ENCODE assay signal across 25 cellular contexts in genomic region chr11:110023711-110024110, GRCh38.
DNase-seq lines count a peak whose midpoint lies in the region; ATAC-seq and TF ChIP-seq lines count a peak whose summit lies in the region.
"Had no signal": no experiment of that assay in that cellular context is flagged by ENCODE, and none has a peak within 500 bp of the region (broad histone marks: within the 10 kb centered on the region; RNA-seq: fewer than 3 reads in every experiment).

No MANE protein-coding gene starts in this region.

- DNase-seq in MCF 10A (ENCODE audit: unreplicated experiment): no peak
- DNase-seq in breast epithelium (ENCODE audit: low spot score in 2 of 2): no peak
- DNase-seq in IMR-90: no peak
- no peak for DNase-seq in memory B cell (ENCODE audit: low spot score in 2 of 2)
- DNase-seq in activated CD4-positive, alpha-beta T cell treated with anti-CD3 and anti-CD28 coated beads for 4 hours: no peak
- DNase-seq in HFFc6: no peak
- DNase-seq: ACHN; BE2C; C1 segment of cervical spinal cord; CD4-positive, alpha-beta memory T cell; CD4-positive, CD25-positive, alpha-beta regulatory T cell; CD8-positive, alpha-beta memory T cell; COR-L47; DMS 273 treated with DMSO at 0.1 percent for 48 hours; DMS153; DMS53; DMS79; DND-41; EL; GDM1 had no signal

- peak overlapping the region; percentile 82 for H3K27ac Mint-ChIP-seq in MCF 10A (ENCODE audit: low read depth, unreplicated experiment)
- peak overlapping the region; percentile 36 for H3K27ac Mint-ChIP-seq in memory B cell
- H3K27ac Mint-ChIP-seq in HFFc6: no peak overlapping the region
- H3K27ac Mint-ChIP-seq: CD14-positive monocyte; CD4-positive, alpha-beta memory T cell; CD4-positive, CD25-positive, alpha-beta regulatory T cell; CD8-positive, alpha-beta memory T cell had no signal

- BruUV-seq in MCF 10A (replicated peaks; lab: Mats Ljungman, UMichigan) (no TSS peak), IMR-90 (replicated peaks; lab: Mats Ljungman, UMichigan) (no TSS peak)

- no peak overlapping the region for H3K56ac ChIP-seq in IMR-90 (ENCODE audit: extremely low read depth, insufficient read depth, low read length)

- in situ Hi-C loops in IMR-90 (cut with MboI; ENCODE audit: low sequenced_read_pairs): no loop called here

- H2BK5ac ChIP-seq in IMR-90 (ENCODE audit: low read depth, low read length, poor library complexity, severe bottlenecking): no peak overlapping the region

- no peak overlapping the region for H4K8ac ChIP-seq in IMR-90 (ENCODE audit: low read depth in 2 of 2, low read length in 2 of 2)

- no peak for TF ChIP-seq RAD21 in IMR-90 (IDR thresholded peaks at IDR 0.05; ENCODE audit: low read length)

- no peak overlapping the region for H2BK120ac ChIP-seq in IMR-90 (ENCODE audit: low read depth, low read length)

- H3K36me3 Mint-ChIP-seq in MCF 10A (ENCODE audit: insufficient read depth, unreplicated experiment) (no peaks in the 10 kb centered on the region), memory B cell (no peaks in the 10 kb centered on the region), HFFc6 (ENCODE audit: low read depth) (no peaks in the 10 kb centered on the region)
- H3K36me3 Mint-ChIP-seq: CD14-positive monocyte; CD4-positive, alpha-beta memory T cell; CD4-positive, CD25-positive, alpha-beta regulatory T cell; CD8-positive, alpha-beta memory T cell had no signal

- H2AFZ ChIP-seq in IMR-90 (replicated peaks; ENCODE audit: low read length, poor library complexity): no peak overlapping the region

- no peak for TF ChIP-seq POLR2A in breast epithelium (IDR thresholded peaks at IDR 0.05)
- no peak for TF ChIP-seq POLR2A in IMR-90 (IDR thresholded peaks at IDR 0.05; ENCODE audit: low read depth, low read length)

- no peak overlapping the region for H3K14ac ChIP-seq in IMR-90 (replicated peaks; ENCODE audit: low read depth, low read length)

- no peak overlapping the region for H2AK9ac ChIP-seq in IMR-90 (replicated peaks; ENCODE audit: low read depth, low read length, poor library complexity)

- H3K4me3 ChIP-seq in breast epithelium (no peak overlapping the region), IMR-90 (ENCODE audit: insufficient read depth, low read depth, low read length) (no peak overlapping the region)
- H3K4me3 ChIP-seq: A549, BLaER1, GM12878 had no signal

- peaks cover 10% of the 10 kb centered on the region for H3K4me1 Mint-ChIP-seq in MCF 10A (ENCODE audit: insufficient read depth, unreplicated experiment)
- H3K4me1 Mint-ChIP-seq in memory B cell: peaks cover 10% of the 10 kb centered on the region
- peaks cover 8% of the 10 kb centered on the region for H3K4me1 Mint-ChIP-seq in HFFc6 (ENCODE audit: low read depth)
- H3K4me1 Mint-ChIP-seq: CD4-positive, alpha-beta memory T cell; CD8-positive, alpha-beta memory T cell had no signal

- no peak overlapping the region for H4K5ac ChIP-seq in IMR-90 (ENCODE audit: low read depth, low read length)

- no peak overlapping the region for H4K91ac ChIP-seq in IMR-90 (ENCODE audit: insufficient read depth, low read depth, low read length)

- CTCF ChIA-PET in MCF 10A (lab: Yijun Ruan, JAX) (no interaction called here), IMR-90 (lab: Yijun Ruan, JAX) (interaction anchor here (0.6 kb wide), 1 partner anchor 12 kb away, joined by 4 read pairs; no protein-coding TSS in a partner anchor)

- H3K23ac ChIP-seq in IMR-90 (ENCODE audit: low read depth, low read length): no peak overlapping the region

- H3K9ac ChIP-seq in IMR-90 (ENCODE audit: low read depth, low read length): no peak overlapping the region
- H3K9ac ChIP-seq: BLaER1 had no signal

- H3K4me1 ChIP-seq in breast epithelium (no peaks in the 10 kb centered on the region), IMR-90 (ENCODE audit: control insufficient read depth, insufficient read depth, low read length) (peaks cover 5% of the 10 kb centered on the region)
- H3K4me1 ChIP-seq: A549, BE2C had no signal

- peak overlapping the region; percentile 20; the same call in 1 of the 2 replicates for H3K18ac ChIP-seq in IMR-90 (ENCODE audit: low read depth, low read length)

- H3K4ac ChIP-seq in IMR-90 (ENCODE audit: low read depth, low read length): no peak overlapping the region

- H3K9me1 ChIP-seq in IMR-90 (ENCODE audit: insufficient read depth, low read length): no peaks in the 10 kb centered on the region

- no peak overlapping the region for H2AK5ac ChIP-seq in IMR-90 (ENCODE audit: low read depth, low read length)

- peaks cover 0 to 3% of the 10 kb centered on the region in 2 donors for H3K27me3 ChIP-seq in breast epithelium
- H3K27me3 ChIP-seq in IMR-90 (ENCODE audit: control insufficient read depth, insufficient read depth, low read length): no peaks in the 10 kb centered on the region
- H3K27me3 ChIP-seq: BE2C, BLaER1 had no signal

- H3K4me2 ChIP-seq in IMR-90 (ENCODE audit: low read depth, low read length): no peak overlapping the region
- H3K4me2 ChIP-seq: A549, BLaER1 had no signal

- intact Hi-C loops in MCF 10A (cut with micrococcal nuclease): no loop called here
- intact Hi-C loops in breast epithelium (cut with DNase I; ENCODE audit: low total_unique reads): no loop called here
- intact Hi-C loops in IMR-90 (cut with micrococcal nuclease): no loop called here

- H2BK20ac ChIP-seq in IMR-90 (ENCODE audit: low read depth, low read length): no peak overlapping the region

- no peaks in the 10 kb centered on the region for H3K36me3 ChIP-seq in breast epithelium
- H3K36me3 ChIP-seq in IMR-90 (ENCODE audit: control insufficient read depth, insufficient read depth, low read length): no peaks in the 10 kb centered on the region
- H3K36me3 ChIP-seq: BE2C, BLaER1 had no signal

- no peak for ATAC-seq in IMR-90 (ENCODE audit: low read depth)
- no peak for ATAC-seq in memory B cell (ENCODE audit: low read depth)
- ATAC-seq: A549, GM12878 had no signal

- H3K4me3 Mint-ChIP-seq in MCF 10A (ENCODE audit: unreplicated experiment): no peak overlapping the region
- no peak overlapping the region for H3K4me3 Mint-ChIP-seq in memory B cell
- H3K4me3 Mint-ChIP-seq in HFFc6: no peak overlapping the region
- H3K4me3 Mint-ChIP-seq: CD14-positive monocyte; CD4-positive, alpha-beta memory T cell; CD4-positive, CD25-positive, alpha-beta regulatory T cell; CD8-positive, alpha-beta memory T cell had no signal

- no peak overlapping the region; the same call in 2 of the 3 replicates for H2BK15ac ChIP-seq in IMR-90 (ENCODE audit: low read depth, low read length)

- H3K9me3 ChIP-seq in breast epithelium (no peaks in the 10 kb centered on the region), IMR-90 (ENCODE audit: control insufficient read depth, insufficient read depth, low read length) (no peaks in the 10 kb centered on the region)
- H3K9me3 ChIP-seq: A549, BE2C had no signal

- no peak overlapping the region for H3K27ac ChIP-seq in breast epithelium
- no peak overlapping the region for H3K27ac ChIP-seq in IMR-90 (ENCODE audit: insufficient read depth, low read length)
- H3K27ac ChIP-seq: 22Rv1, A549, BLaER1 had no signal

- POLR2A ChIA-PET in MCF 10A (lab: Yijun Ruan, JAX) (interaction anchor here (1.5 to 6.8 kb wide), 3 partner anchors 53 to 70 kb away, joined by 5 to 67 read pairs (median 19); partner anchors contain the start of gene ZC3H12C), IMR-90 (lab: Charles Lee; ENCODE audit: unreplicated experiment) (no interaction called here)

- no peaks in the 10 kb centered on the region for H3K79me1 ChIP-seq in IMR-90 (ENCODE audit: low read depth in 1 of 2, low read length in 2 of 2)

- H4K20me1 ChIP-seq in IMR-90 (ENCODE audit: insufficient read depth, low read length): no peaks in the 10 kb centered on the region
- H4K20me1 ChIP-seq: BLaER1 had no signal

- no peaks in the 10 kb centered on the region for H3K27me3 Mint-ChIP-seq in MCF 10A (ENCODE audit: insufficient read depth, unreplicated experiment)
- peaks cover 7% of the 10 kb centered on the region for H3K27me3 Mint-ChIP-seq in memory B cell
- peaks cover 4% of the 10 kb centered on the region; the same call in 1 of the 2 replicates for H3K27me3 Mint-ChIP-seq in HFFc6 (ENCODE audit: insufficient read depth)

- no peak for TF ChIP-seq CTCF in MCF 10A (IDR thresholded peaks at IDR 0.05; ENCODE audit: unreplicated experiment)
- no peak for TF ChIP-seq CTCF in breast epithelium (IDR thresholded peaks at IDR 0.05)
- no peak for TF ChIP-seq CTCF in IMR-90 (conservative IDR thresholded peaks at IDR 0.05; ENCODE audit: low read depth, low read length)
- TF ChIP-seq CTCF in HFFc6 (IDR thresholded peaks at IDR 0.05): no peak

- dilution Hi-C loops in IMR-90 (cut with HindIII; ENCODE audit: low sequenced_read_pairs, unreplicated experiment): no loop called here

- peaks cover 8% of the 10 kb centered on the region for H3K9me3 Mint-ChIP-seq in MCF 10A (ENCODE audit: unreplicated experiment)
- peaks cover 9% of the 10 kb centered on the region for H3K9me3 Mint-ChIP-seq in memory B cell
- no peaks in the 10 kb centered on the region for H3K9me3 Mint-ChIP-seq in HFFc6

TF ChIP-seq in IMR-90, 13 proteins besides CTCF, POLR2A, EP300 and RAD21:
- TF ChIP-seq RCOR1 (IDR thresholded peaks at IDR 0.05; ENCODE audit: insufficient replicate concordance, low read length): no peak
- TF ChIP-seq RFX5 (IDR thresholded peaks at IDR 0.05; ENCODE audit: low read depth, low read length): no peak
- TF ChIP-seq MXI1 (IDR thresholded peaks at IDR 0.05; ENCODE audit: borderline replicate concordance, low read depth, low read length): no peak
